ENCODE assay signal across 9 cellular contexts in the genomic region with DNA sequence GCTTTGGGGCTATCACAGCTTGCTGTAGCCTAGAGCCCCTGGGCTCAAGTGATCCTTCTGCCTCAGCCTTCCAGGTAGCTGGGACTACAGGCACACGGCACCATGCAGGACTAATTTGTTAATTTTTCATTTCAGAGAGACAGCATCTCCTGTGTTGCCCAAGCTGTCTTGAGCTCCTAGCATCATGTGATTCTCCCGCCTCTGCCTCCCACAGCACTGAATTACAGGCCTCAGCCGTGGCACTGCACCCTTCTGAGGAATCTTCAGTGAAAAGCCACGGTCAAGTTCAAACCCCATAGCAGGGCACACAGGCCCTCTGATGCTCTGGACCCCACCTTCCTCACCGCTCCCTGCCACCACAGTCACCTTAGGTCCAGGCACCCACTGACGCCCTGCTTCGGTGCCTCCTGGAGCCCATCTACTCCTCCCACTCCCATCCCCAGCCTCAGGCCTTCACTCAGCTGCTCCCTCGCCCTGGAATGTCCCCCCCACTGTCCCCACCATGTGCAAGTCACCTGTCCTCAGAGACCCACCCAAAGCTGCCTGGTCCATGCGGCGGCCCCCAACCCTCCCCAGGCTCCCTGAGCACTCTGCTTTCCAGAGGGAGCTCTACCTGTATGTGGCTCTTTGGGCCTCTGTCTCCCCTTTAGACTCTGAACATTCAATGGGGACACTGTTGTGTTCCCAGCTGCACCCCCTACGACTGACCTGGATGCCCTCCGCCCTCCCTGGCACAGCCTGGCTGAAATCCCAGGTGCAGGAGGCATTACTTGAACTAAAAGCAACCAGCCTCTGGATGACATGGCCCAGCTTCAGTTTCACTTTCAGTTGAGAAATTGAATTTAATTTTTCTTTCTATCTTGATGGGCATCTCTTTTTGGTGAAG. TPM values are rescaled to one million over a fixed set of nuclear protein-coding genes. Genes with fewer than 3 reads are reported as not detected.
DNase-seq lines count a peak whose midpoint lies in the region; TF ChIP-seq lines count a peak whose summit lies in the region.
"Had no signal": no experiment of that assay in that cellular context is flagged by ENCODE, and none has a peak within 500 bp of the region (broad histone marks: within the 10 kb centered on the region; RNA-seq: fewer than 3 reads in every experiment).

No MANE protein-coding gene starts in this region.

- peak overlapping the region; percentile 92 for H3K4me3 Mint-ChIP-seq in osteocyte (ENCODE audit: unreplicated experiment)

- peaks cover 0 to 43% (median 14%) of the 10 kb centered on the region in 4 donors for H3K4me1 ChIP-seq in Peyer's patch

- peak overlapping the region; percentile 99 for H3K27ac Mint-ChIP-seq in osteocyte (ENCODE audit: unreplicated experiment)

- peaks cover 33% of the 10 kb centered on the region for H3K36me3 Mint-ChIP-seq in osteocyte (ENCODE audit: unreplicated experiment)

- peaks cover 63% of the 10 kb centered on the region for H3K4me1 Mint-ChIP-seq in osteocyte (ENCODE audit: unreplicated experiment)

- peaks cover 9% of the 10 kb centered on the region for H3K9me3 Mint-ChIP-seq in osteocyte (ENCODE audit: unreplicated experiment)

- H3K4me3 ChIP-seq in GM12865 (ENCODE audit: low read depth, low read length) (peak overlapping the region; percentile 69), Peyer's patch (peak overlapping the region; percentile 46 to 83 (median 62)), epithelial cell of esophagus (ENCODE audit: low read length) (peak overlapping the region; percentile 15)

- DNase-seq in GM12865 (ENCODE audit: low read depth): peak; percentile 40
- no peak for DNase-seq in Peyer's patch
- DNase-seq in epithelial cell of esophagus (ENCODE audit: low read depth): no peak
- DNase-seq in osteocyte (ENCODE audit: extremely low spot score, unreplicated experiment): no peak
- no peak for DNase-seq in NCI-H446 (lab: John Stamatoyannopoulos, UW)
- DNase-seq in COR-L47 (lab: John Stamatoyannopoulos, UW): no peak
- no peak for DNase-seq in iPS-NIHi11 (ENCODE audit: low spot score)
- DNase-seq in GM19240 (ENCODE audit: insufficient read length, low spot score): no peak

- H3K27ac ChIP-seq in Peyer's patch: peak overlapping the region; percentile 84 to 98 (median 93)
- H3K27ac ChIP-seq: SK-N-MC had no signal

- H3K27me3 Mint-ChIP-seq in osteocyte (ENCODE audit: unreplicated experiment): peaks cover 5% of the 10 kb centered on the region

- peaks cover 0 to 17% (median 0%) of the 10 kb centered on the region in 3 donors for H3K36me3 ChIP-seq in Peyer's patch

- TF ChIP-seq POLR2A in Peyer's patch (IDR thresholded peaks at IDR 0.05): no peak

- TF ChIP-seq CTCF in GM12865 (IDR thresholded peaks at IDR 0.05; ENCODE audit: insufficient read depth, low read depth, low read length, missing control alignments) (no peak), Peyer's patch (IDR thresholded peaks at IDR 0.05) (no peak), epithelial cell of esophagus (IDR thresholded peaks at IDR 0.05; ENCODE audit: insufficient read depth, low read depth, low read length, missing control alignments) (no peak), osteocyte (IDR thresholded peaks at IDR 0.05) (no peak)

- no peaks in the 10 kb centered on the region for H3K27me3 ChIP-seq in Peyer's patch

- no peaks in the 10 kb centered on the region for H3K9me3 ChIP-seq in Peyer's patch

RNA-seq across cellular contexts. Expression of a gene that starts 1.6 kb away (rescaled TPM):
- total RNA-seq in Peyer's patch: 10 to 100 TPM; 48.7 to 55.2 (median 52.3) TPM
- total RNA-seq in osteocyte: 53.5 and 59.9 TPM in 2 replicates

RNA-seq across cellular contexts. Expression of a gene that starts 15.2 kb away (rescaled TPM):
- total RNA-seq in Peyer's patch (10 to 100 TPM; 12.2 to 23.9 (median 19.8) TPM), osteocyte (16.2 and 19.5 TPM in 2 replicates)

RNA-seq across cellular contexts. Expression of a gene that starts 36.1 kb away (rescaled TPM):
- total RNA-seq in Peyer's patch: 1 to 10 TPM in 2 of 4 donors, under 1 TPM in 1, not detected in 1; 0.35 to 3.3 (median 2.5) TPM
- 0.13 TPM in 1 of 2 replicates, not detected in the other for total RNA-seq in osteocyte

Comparison
In these comparisons a context has a peak if more than half of its experiments do, and no peak if none do; other contexts are left out.
1. H3K4me3 ChIP-seq: peak in every context shown above with its lines; median percentile 69 in GM12865; 62 in Peyer's patch; 15 in epithelial cell of esophagus.